25 cellular contexts compared by ENCODE assay signal in genomic region chr11:46203746-46204145, GRCh38.
A peak's percentile ranks its signal among the peaks of the same experiment; 100 is the strongest.
DNase-seq lines count a peak whose midpoint lies in the region; ATAC-seq, FAIRE-seq and TF ChIP-seq lines count a peak whose summit lies in the region.
"Had no signal": no experiment of that assay in that cellular context is flagged by ENCODE, and none has a peak within 500 bp of the region (broad histone marks: within the 10 kb centered on the region; RNA-seq: fewer than 3 reads in every experiment).

No MANE protein-coding gene starts in this region.

- no peaks in the 10 kb centered on the region for H3K9me3 Mint-ChIP-seq in MCF 10A (ENCODE audit: unreplicated experiment)
- no peaks in the 10 kb centered on the region for H3K9me3 Mint-ChIP-seq in activated CD4-positive, alpha-beta T cell treated with anti-CD3 and anti-CD28 coated beads, Interleukin-2, amount 10 ng/mL, durations not matched to agents 24 days and 14 days
- H3K9me3 Mint-ChIP-seq: CD4-positive, alpha-beta T cell; H9; HFFc6 had no signal

- no peaks in the 10 kb centered on the region for H3K9me1 ChIP-seq in K562 (ENCODE audit: control insufficient read depth, insufficient read depth, low read length)

- H2AFZ ChIP-seq in K562 (ENCODE audit: low read depth, low read length), result no peak overlapping the region

- no peak for TF ChIP-seq EP300 in K562 (IDR thresholded peaks at IDR 0.05; ENCODE audit: low read length)

- no peak for TF ChIP-seq RAD21 in K562 (CRISPR knock-in tag; conservative IDR thresholded peaks at IDR 0.05 in 1 of 2, IDR thresholded peaks at IDR 0.05 in 1 of 2)

- no peaks in the 10 kb centered on the region for H3K36me3 ChIP-seq in breast epithelium
- H3K36me3 ChIP-seq in K562 (ENCODE audit: control insufficient read depth, insufficient read depth, low read length), result no peaks in the 10 kb centered on the region
- no peaks in the 10 kb centered on the region for H3K36me3 ChIP-seq in lower lobe of right lung
- no peaks in the 10 kb centered on the region for H3K36me3 ChIP-seq in upper lobe of right lung
- H3K36me3 ChIP-seq: BE2C; BLaER1 treated with 17β-estradiol and CSF1 and Interleukin-3, amounts not matched to agents 10 nM and 100 nM had no signal

- H3K79me2 ChIP-seq in K562 (ENCODE audit: control insufficient read depth, insufficient read depth, low read length), result no peaks in the 10 kb centered on the region

- H3K27ac ChIP-seq in breast epithelium, result no peak overlapping the region
- H3K27ac ChIP-seq in K562 (ENCODE audit: extremely low read depth, low read depth, low read length), result no peak overlapping the region
- no peak overlapping the region for H3K27ac ChIP-seq in lower lobe of right lung
- no peak overlapping the region for H3K27ac ChIP-seq in upper lobe of right lung
- H3K27ac ChIP-seq: 22Rv1; BLaER1 treated with 17β-estradiol and CSF1 and Interleukin-3, amounts not matched to agents 10 nM and 100 nM had no signal

- H3K4me3 ChIP-seq in breast epithelium, result no peak overlapping the region
- no peak overlapping the region for H3K4me3 ChIP-seq in K562
- no peak overlapping the region for H3K4me3 ChIP-seq in lower lobe of right lung
- no peak overlapping the region for H3K4me3 ChIP-seq in upper lobe of right lung
- H3K4me3 ChIP-seq: BLaER1 treated with 17β-estradiol and CSF1 and Interleukin-3, amounts not matched to agents 10 nM and 100 nM; GM12878 had no signal

- H3K4me2 ChIP-seq in K562 (ENCODE audit: insufficient read depth, low read length), result no peak overlapping the region
- H3K4me2 ChIP-seq: BLaER1 treated with 17β-estradiol and CSF1 and Interleukin-3, amounts not matched to agents 10 nM and 100 nM had no signal

- peak overlapping the region; percentile 55 for H3K27ac Mint-ChIP-seq in MCF 10A (ENCODE audit: low read depth, unreplicated experiment)
- no peak overlapping the region for H3K27ac Mint-ChIP-seq in activated CD4-positive, alpha-beta T cell treated with anti-CD3 and anti-CD28 coated beads, Interleukin-2, amount 10 ng/mL, durations not matched to agents 24 days and 14 days
- H3K27ac Mint-ChIP-seq: CD4-positive, alpha-beta T cell; CD8-positive, alpha-beta memory T cell; H9; HFFc6 had no signal

- peak; percentile 6 for DNase-seq in MCF 10A (ENCODE audit: unreplicated experiment)
- no peak for DNase-seq in breast epithelium (ENCODE audit: low spot score in 2 of 2)
- DNase-seq in K562 (ENCODE audit: extremely low read depth in 1 of 4, low spot score in 3 of 4), result no peak
- no peak for DNase-seq in lower lobe of right lung
- no peak for DNase-seq in upper lobe of right lung
- no peak for DNase-seq in AG08395 (ENCODE audit: low spot score)
- no peak for DNase-seq in activated CD4-positive, alpha-beta T cell treated with anti-CD3 and anti-CD28 coated beads, Interleukin-2, amount 10 ng/mL, durations not matched to agents 24 days and 14 days
- DNase-seq: AML-193; BE2C; CD4-positive, alpha-beta T cell; CD8-positive, alpha-beta memory T cell; DMS 273 treated with DMSO at 0.1 percent for 48 hours; DND-41; H9; HFFc6 had no signal

- H3K9me3 ChIP-seq in breast epithelium, result no peaks in the 10 kb centered on the region
- no peaks in the 10 kb centered on the region for H3K9me3 ChIP-seq in K562 (replicated peaks; ENCODE audit: control insufficient read depth, insufficient read depth, low read depth, low read length)
- H3K9me3 ChIP-seq in lower lobe of right lung, result no peaks in the 10 kb centered on the region
- no peaks in the 10 kb centered on the region for H3K9me3 ChIP-seq in upper lobe of right lung
- H3K9me3 ChIP-seq: BE2C; BLaER1 treated with 17β-estradiol and CSF1 and Interleukin-3, amounts not matched to agents 10 nM and 100 nM had no signal

- CTCF ChIA-PET in MCF 10A (lab: Yijun Ruan, JAX) (no interaction called here), K562 (lab: Yijun Ruan, JAX; ENCODE audit: low intra/inter-chr PET ratio) (no interaction called here)

- intact Hi-C loops in MCF 10A (cut with micrococcal nuclease), result no loop called here
- intact Hi-C loops in breast epithelium (cut with DNase I; ENCODE audit: low total_unique reads), result no loop called here
- intact Hi-C loops in K562 (cut with micrococcal nuclease), result no loop called here
- intact Hi-C loops in lower lobe of right lung (cut with DNase I), result no loop called here
- intact Hi-C loops in upper lobe of right lung (cut with DNase I), result no loop called here
- intact Hi-C loops in activated CD4-positive, alpha-beta T cell treated with anti-CD3 and anti-CD28 coated beads, Interleukin-2, amount 10 ng/mL, durations not matched to agents 24 days and 14 days (cut with micrococcal nuclease), result no loop called here

- H3K27me3 ChIP-seq in breast epithelium (no peaks in the 10 kb centered on the region), K562 (ENCODE audit: control insufficient read depth in 2 of 2, insufficient read depth in 2 of 2, low read length in 2 of 2) (peaks cover 0 to 5% of the 10 kb centered on the region in 2 experiments; a peak in 2 of 5 replicates), lower lobe of right lung (ENCODE audit: low read depth) (no peaks in the 10 kb centered on the region), upper lobe of right lung (no peaks in the 10 kb centered on the region)
- H3K27me3 ChIP-seq: BE2C; BLaER1 treated with 17β-estradiol and CSF1 and Interleukin-3, amounts not matched to agents 10 nM and 100 nM had no signal

- BruUV-seq in MCF 10A (replicated peaks; lab: Mats Ljungman, UMichigan) (no TSS peak), K562 (replicated peaks; lab: Mats Ljungman, UMichigan) (no TSS peak)

- H3K4me3 Mint-ChIP-seq in MCF 10A (ENCODE audit: unreplicated experiment), result no peak overlapping the region
- no peak overlapping the region for H3K4me3 Mint-ChIP-seq in activated CD4-positive, alpha-beta T cell treated with anti-CD3 and anti-CD28 coated beads, Interleukin-2, amount 10 ng/mL, durations not matched to agents 24 days and 14 days
- H3K4me3 Mint-ChIP-seq: CD4-positive, alpha-beta T cell; CD8-positive, alpha-beta memory T cell; H9; HFFc6 had no signal

- H3K9ac ChIP-seq in K562 (ENCODE audit: insufficient read depth in 1 of 2, low read depth in 2 of 2, low read length in 2 of 2), result no peak overlapping the region
- H3K9ac ChIP-seq: BLaER1 treated with 17β-estradiol and CSF1 and Interleukin-3, amounts not matched to agents 10 nM and 100 nM had no signal

- no peaks in the 10 kb centered on the region for H4K20me1 ChIP-seq in K562 (replicated peaks; ENCODE audit: control insufficient read depth, insufficient read depth, low read length)
- H4K20me1 ChIP-seq: BLaER1 treated with 17β-estradiol and CSF1 and Interleukin-3, amounts not matched to agents 10 nM and 100 nM had no signal

- ATAC-seq in K562 (no peak), lower lobe of right lung (peak; percentile 32 to 69), upper lobe of right lung (peak; percentile 70), HG03025 (IDR thresholded peaks at IDR 0.05; ENCODE audit: low FRiP score, unreplicated experiment) (no peak)
- ATAC-seq: GM12878, HCT116 had no signal

- TF ChIP-seq CTCF in MCF 10A (IDR thresholded peaks at IDR 0.05; ENCODE audit: unreplicated experiment) (no peak), breast epithelium (IDR thresholded peaks at IDR 0.05) (no peak), K562 (IDR thresholded peaks at IDR 0.05 in 2 of 3, conservative IDR thresholded peaks at IDR 0.05 in 1 of 3; ENCODE audit: insufficient read depth in 2 of 3, low read depth in 1 of 3, low read length in 3 of 3) (no peak), lower lobe of right lung (IDR thresholded peaks at IDR 0.05) (no peak), upper lobe of right lung (IDR thresholded peaks at IDR 0.05) (no peak)

- peaks cover 17% of the 10 kb centered on the region for H3K4me1 Mint-ChIP-seq in MCF 10A (ENCODE audit: insufficient read depth, unreplicated experiment)
- no peaks in the 10 kb centered on the region for H3K4me1 Mint-ChIP-seq in activated CD4-positive, alpha-beta T cell treated with anti-CD3 and anti-CD28 coated beads, Interleukin-2, amount 10 ng/mL, durations not matched to agents 24 days and 14 days
- H3K4me1 Mint-ChIP-seq: CD8-positive, alpha-beta memory T cell had no signal

- POLR2A ChIA-PET in MCF 10A (lab: Yijun Ruan, JAX), result no interaction called here
- POLR2A ChIA-PET in K562 (lab: Yijun Ruan, JAX), result no interaction called here

- 35% methylated on average over 7 of the region's 7 CpGs for WGBS in K562 (ENCODE audit: insufficient coverage, low coverage, missing lambda C conversion rate)

- H3K27me3 Mint-ChIP-seq in MCF 10A (ENCODE audit: insufficient read depth, unreplicated experiment), result no peaks in the 10 kb centered on the region
- peaks cover 23% of the 10 kb centered on the region for H3K27me3 Mint-ChIP-seq in activated CD4-positive, alpha-beta T cell treated with anti-CD3 and anti-CD28 coated beads, Interleukin-2, amount 10 ng/mL, durations not matched to agents 24 days and 14 days

- no peak for TF ChIP-seq POLR2A in breast epithelium (IDR thresholded peaks at IDR 0.05)
- no peak for TF ChIP-seq POLR2A in K562 (conservative IDR thresholded peaks at IDR 0.05)

- FAIRE-seq in K562 (lab: Jason Lieb, UNC), result no peak
- FAIRE-seq: A204.1, D721Med, G401.6, GM12878, GM19239 had no signal

- in situ Hi-C loops in K562 (cut with MboI), result no loop called here

- H3K4me1 ChIP-seq in breast epithelium (no peaks in the 10 kb centered on the region), K562 (replicated peaks in 1 of 2; ENCODE audit: control insufficient read depth in 2 of 2, insufficient read depth in 2 of 2, low read length in 2 of 2) (peaks cover 0 to 2% of the 10 kb centered on the region in 2 experiments; a peak in 2 of 5 replicates), lower lobe of right lung (no peaks in the 10 kb centered on the region), upper lobe of right lung (no peaks in the 10 kb centered on the region)
- H3K4me1 ChIP-seq: BE2C; BLaER1 treated with 17β-estradiol and CSF1 and Interleukin-3, amounts not matched to agents 10 nM and 100 nM had no signal

- H3K36me3 Mint-ChIP-seq in MCF 10A (ENCODE audit: insufficient read depth, unreplicated experiment), result no peaks in the 10 kb centered on the region
- no peaks in the 10 kb centered on the region for H3K36me3 Mint-ChIP-seq in activated CD4-positive, alpha-beta T cell treated with anti-CD3 and anti-CD28 coated beads, Interleukin-2, amount 10 ng/mL, durations not matched to agents 24 days and 14 days (ENCODE audit: low read depth)
- H3K36me3 Mint-ChIP-seq: CD14-positive monocyte had no signal

TF ChIP-seq in K562, 482 proteins besides CTCF, POLR2A, EP300 and RAD21 (continues in another document):
- TF ChIP-seq MLLT1 (IDR thresholded peaks at IDR 0.05), result no peak

Comparison
In these comparisons a context has a peak if more than half of its experiments do, and no peak if none do; other contexts are left out.
1. ATAC-seq: peak in lower lobe of right lung (2 of 2) and upper lobe of right lung (single experiment); none in K562 (single experiment) and HG03025 (single experiment).